In the genomic region with DNA sequence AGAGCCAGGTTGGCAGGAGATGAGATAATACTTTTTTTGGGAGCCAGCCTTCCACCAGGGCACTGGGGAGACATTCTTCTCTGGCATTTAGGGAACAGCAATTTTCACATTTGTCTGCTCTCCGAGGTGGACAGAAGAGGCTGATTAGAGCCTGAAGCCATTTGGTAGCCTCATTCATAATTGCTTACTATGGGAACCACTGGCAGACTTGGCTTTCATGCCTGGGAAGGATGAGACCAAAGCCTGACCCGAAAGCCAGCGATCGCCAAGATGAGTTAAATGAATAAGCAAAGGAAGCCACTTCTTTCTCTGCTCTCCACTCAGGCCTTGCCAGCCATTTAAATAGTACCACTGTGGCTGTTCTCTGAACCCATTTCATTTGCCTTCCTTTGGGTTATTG, we compare ENCODE assay signal across 16 cellular contexts.
A peak's percentile ranks its signal among the peaks of the same experiment; 100 is the strongest.
DNase-seq lines count a peak whose midpoint lies in the region; ATAC-seq and TF ChIP-seq lines count a peak whose summit lies in the region.
"Had no signal": no experiment of that assay in that cellular context is flagged by ENCODE, and none has a peak within 500 bp of the region (broad histone marks: within the 10 kb centered on the region; RNA-seq: fewer than 3 reads in every experiment).

No MANE protein-coding gene starts in this region.

- CTCF ChIA-PET in Calu3 (lab: Charles Lee), result no interaction called here

- no peak for DNase-seq in Calu3
- no peak for DNase-seq in coronary artery (ENCODE audit: low spot score)
- DNase-seq in myocyte (ENCODE audit: low read depth), result peak; percentile 57
- DNase-seq in NCI-H510A (lab: John Stamatoyannopoulos, UW), result no peak
- DNase-seq: COR-L47, GOT3, KG1, MG63, NCI-H1105, NCI-H1694 treated with DMSO at 0.1 percent for 48 hours had no signal

- H3K4me3 ChIP-seq in coronary artery (no peak overlapping the region), stomach smooth muscle (ENCODE audit: low read length in 2 of 2) (no peak overlapping the region)
- H3K4me3 ChIP-seq: MG63, SK-N-MC had no signal

- peaks cover 14% of the 10 kb centered on the region for H3K36me3 Mint-ChIP-seq in Calu3 (ENCODE audit: insufficient read depth, unreplicated experiment)

- peak overlapping the region; percentile 60 for H3K27ac Mint-ChIP-seq in Calu3 (ENCODE audit: unreplicated experiment)

- no peaks in the 10 kb centered on the region for H3K27me3 Mint-ChIP-seq in Calu3 (ENCODE audit: unreplicated experiment)

- ATAC-seq in HG03280 (IDR thresholded peaks at IDR 0.05; ENCODE audit: unreplicated experiment) (no peak), GM18502 (IDR thresholded peaks at IDR 0.05; ENCODE audit: poor library complexity, unreplicated experiment) (no peak), GM19455 (IDR thresholded peaks at IDR 0.05; ENCODE audit: unreplicated experiment) (no peak)

- peaks cover 90% of the 10 kb centered on the region for H3K4me1 Mint-ChIP-seq in Calu3 (ENCODE audit: low read depth, unreplicated experiment)

- no peaks in the 10 kb centered on the region for H3K27me3 ChIP-seq in stomach smooth muscle (ENCODE audit: control insufficient read depth in 1 of 2, insufficient read depth in 2 of 2, low read length in 2 of 2)
- H3K27me3 ChIP-seq: MG63 had no signal

- H3K36me3 ChIP-seq in stomach smooth muscle (ENCODE audit: control insufficient read depth in 2 of 2, insufficient read depth in 2 of 2, low read length in 2 of 2), result peaks cover 54 to 56% of the 10 kb centered on the region in 2 donors
- H3K36me3 ChIP-seq: MG63 had no signal

- peaks cover 78% of the 10 kb centered on the region for H3K4me1 ChIP-seq in stomach smooth muscle (ENCODE audit: control insufficient read depth, insufficient read depth, low read length)

- H3K9me3 ChIP-seq in stomach smooth muscle (ENCODE audit: control insufficient read depth in 2 of 2, low read length in 2 of 2), result no peaks in the 10 kb centered on the region
- H3K9me3 ChIP-seq: MG63 had no signal

- H3K4me3 Mint-ChIP-seq in Calu3 (ENCODE audit: low read depth, unreplicated experiment), result no peak overlapping the region

- H3K9me3 Mint-ChIP-seq in Calu3 (ENCODE audit: low read depth, unreplicated experiment), result no peaks in the 10 kb centered on the region

- H3K9ac ChIP-seq in stomach smooth muscle (ENCODE audit: low read length in 2 of 2), result no peak overlapping the region

- intact Hi-C loops in Calu3 (cut with micrococcal nuclease; ENCODE audit: unreplicated experiment), result no loop called here

- no TSS peak for BruUV-seq in Calu3 (replicated peaks; lab: Mats Ljungman, UMichigan)

- H3K27ac ChIP-seq in coronary artery (peak overlapping the region; percentile 66 to 71), stomach smooth muscle (ENCODE audit: low read length) (peak overlapping the region; percentile 83)
- H3K27ac ChIP-seq: C4-2B, SK-N-MC had no signal

- no peak for TF ChIP-seq CTCF in Calu3 (IDR thresholded peaks at IDR 0.05; ENCODE audit: unreplicated experiment)
- no peak for TF ChIP-seq CTCF in coronary artery (IDR thresholded peaks at IDR 0.05)
